In the genomic region with DNA sequence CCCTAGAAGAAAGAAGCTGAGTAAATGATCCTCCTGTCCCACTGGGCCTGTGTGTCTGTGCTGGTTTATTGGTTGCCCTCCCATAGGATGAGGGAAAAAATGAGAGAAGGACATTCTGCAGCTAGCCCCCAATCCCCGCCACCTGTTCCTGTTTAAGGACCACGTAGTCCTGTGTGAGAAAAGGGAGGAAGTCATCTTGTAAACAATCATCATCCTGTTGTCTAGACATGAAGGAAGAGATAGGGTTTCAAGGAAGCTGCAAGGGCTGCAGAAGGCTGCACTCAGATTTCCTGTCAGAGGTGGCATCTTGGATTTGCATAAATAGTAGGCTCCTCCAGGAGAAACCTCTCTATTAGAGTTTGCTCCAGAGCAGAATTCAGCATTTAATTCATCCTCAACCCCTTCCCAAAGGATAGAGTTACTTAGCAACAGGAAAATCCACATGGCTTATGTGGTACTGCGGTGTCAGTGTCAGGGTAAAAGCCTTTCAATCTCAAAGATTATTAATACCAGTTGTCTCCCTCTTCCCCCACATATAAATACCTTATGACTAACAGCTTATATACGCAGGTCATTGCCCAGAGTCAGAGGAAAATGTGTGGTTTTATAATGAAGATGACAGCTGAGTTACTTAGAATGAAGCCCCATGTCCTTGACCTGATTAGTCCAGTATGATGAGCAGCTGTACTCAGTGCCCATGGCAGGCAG, we compare ENCODE assay signal across 8 cellular contexts. TPM values are rescaled to one million over a fixed set of nuclear protein-coding genes. Genes with fewer than 3 reads are reported as not detected.
DNase-seq lines count a peak whose midpoint lies in the region; ATAC-seq and TF ChIP-seq lines count a peak whose summit lies in the region.

No MANE protein-coding gene starts in this region.

- H3K9me3 ChIP-seq in heart right ventricle (no peaks in the 10 kb centered on the region), right cardiac atrium (ENCODE audit: control insufficient read depth, low read length) (no peaks in the 10 kb centered on the region)

- H3K27ac ChIP-seq in foreskin keratinocyte: no peak overlapping the region
- no peak overlapping the region for H3K27ac ChIP-seq in heart right ventricle
- no peak overlapping the region for H3K27ac ChIP-seq in right cardiac atrium (ENCODE audit: low read length)

- CTCF ChIA-PET in activated CD4-positive, alpha-beta memory T cell treated with anti-CD3 and anti-CD28 coated beads, Interleukin-2, amount 10 ng/mL, durations not matched to agents 7 days and 5 days (lab: Charles Lee): interaction anchor here (0.6 to 1.5 kb wide), 2 partner anchors 13 to 31 kb away, joined by 3 read pairs; no protein-coding TSS in a partner anchor

- POLR2A ChIA-PET in activated CD4-positive, alpha-beta memory T cell treated with anti-CD3 and anti-CD28 coated beads, Interleukin-2, amount 10 ng/mL, durations not matched to agents 7 days and 5 days (lab: Charles Lee): interaction anchor here (0.5 to 4.1 kb wide), 10 partner anchors 10 to 149 kb away, joined by 3 to 24 read pairs (median 4); partner anchors contain the start of genes MZB1, SMIM33 and STING1

- H3K36me3 ChIP-seq in heart right ventricle: peaks cover 0 to 18% (median 0%) of the 10 kb centered on the region in 9 donors

- H3K9me3 Mint-ChIP-seq in activated CD4-positive, alpha-beta memory T cell treated with anti-CD3 and anti-CD28 coated beads, Interleukin-2, amount 10 ng/mL, durations not matched to agents 7 days and 5 days: no peaks in the 10 kb centered on the region

- no peak overlapping the region for H3K4me3 Mint-ChIP-seq in activated CD4-positive, alpha-beta memory T cell treated with anti-CD3 and anti-CD28 coated beads, Interleukin-2, amount 10 ng/mL, durations not matched to agents 7 days and 5 days

- intact Hi-C loops in Right ventricle myocardium superior (cut with DNase I) (no loop called here), heart right ventricle (cut with DNase I) (no loop called here), right cardiac atrium (cut with DNase I) (no loop called here)

- H3K4me1 ChIP-seq in foreskin keratinocyte: peaks cover 35% of the 10 kb centered on the region
- peaks cover 0 to 25% (median 10%) of the 10 kb centered on the region in 9 donors for H3K4me1 ChIP-seq in heart right ventricle
- H3K4me1 ChIP-seq in right cardiac atrium (ENCODE audit: control insufficient read depth, insufficient read depth, low read length): peaks cover 2% of the 10 kb centered on the region

- H3K27ac Mint-ChIP-seq in activated CD4-positive, alpha-beta memory T cell treated with anti-CD3 and anti-CD28 coated beads, Interleukin-2, amount 10 ng/mL, durations not matched to agents 7 days and 5 days: peak overlapping the region; percentile 86

- no peak for TF ChIP-seq CTCF in foreskin keratinocyte (conservative IDR thresholded peaks at IDR 0.05)
- TF ChIP-seq CTCF in heart right ventricle (IDR thresholded peaks at IDR 0.05): no peak

- H3K36me3 Mint-ChIP-seq in activated CD4-positive, alpha-beta memory T cell treated with anti-CD3 and anti-CD28 coated beads, Interleukin-2, amount 10 ng/mL, durations not matched to agents 7 days and 5 days (ENCODE audit: low read depth): peaks cover 5% of the 10 kb centered on the region

- peaks cover 86% of the 10 kb centered on the region for H3K4me1 Mint-ChIP-seq in activated CD4-positive, alpha-beta memory T cell treated with anti-CD3 and anti-CD28 coated beads, Interleukin-2, amount 10 ng/mL, durations not matched to agents 7 days and 5 days

- H3K4me3 ChIP-seq in heart right ventricle (no peak overlapping the region), right cardiac atrium (ENCODE audit: low read length) (no peak overlapping the region)

- 67 to 81% methylated on average over 4 of the region's 4 CpGs for WGBS in heart right ventricle, 2 donors
- 64% methylated on average over 4 of the region's 4 CpGs for WGBS in right cardiac atrium

- ATAC-seq in foreskin keratinocyte (peak; percentile 60), Right ventricle myocardium superior (ENCODE audit: poor library complexity) (no peak), heart right ventricle (no peak), right cardiac atrium (no peak)

- DNase-seq in AG20443 (ENCODE audit: low spot score) (peak; percentile 59), HT1080 (ENCODE audit: low read depth) (peak; percentile 88), foreskin keratinocyte (peak; percentile 64 to 82), Right ventricle myocardium superior (no peak), heart right ventricle (no peak), superior temporal gyrus (ENCODE audit: extremely low spot score) (no peak), right cardiac atrium (no peak)
- no peak for DNase-seq in activated CD4-positive, alpha-beta memory T cell treated with anti-CD3 and anti-CD28 coated beads, Interleukin-2, amount 10 ng/mL, durations not matched to agents 7 days and 5 days

- no peaks in the 10 kb centered on the region for H3K27me3 Mint-ChIP-seq in activated CD4-positive, alpha-beta memory T cell treated with anti-CD3 and anti-CD28 coated beads, Interleukin-2, amount 10 ng/mL, durations not matched to agents 7 days and 5 days

- H3K27me3 ChIP-seq in foreskin keratinocyte (no peaks in the 10 kb centered on the region), heart right ventricle (no peaks in the 10 kb centered on the region), right cardiac atrium (ENCODE audit: control insufficient read depth, insufficient read depth) (no peaks in the 10 kb centered on the region)

RNA-seq across cellular contexts. Expression of gene DNAJC18, which starts 4.6 kb away (rescaled TPM):
- 5.1 and 11.9 TPM in 2 replicates for total RNA-seq in HT1080 (2014; rRNA removed; shearing (Covaris generic))
- polyA plus RNA-seq in HT1080 (2015; cell fraction: cytosol; rRNA removed): 12.7 and 17.5 TPM in 2 replicates
- polyA plus RNA-seq in HT1080 (2015; cell fraction: nucleus; rRNA removed): 14.0 and 16.5 TPM in 2 replicates
- total RNA-seq in activated CD4-positive, alpha-beta memory T cell treated with anti-CD3 and anti-CD28 coated beads, Interleukin-2, amount 10 ng/mL, durations not matched to agents 7 days and 5 days: 10 to 100 TPM; 16.1 to 17.0 TPM
- 5.8 and 9.2 TPM in 2 replicates for total RNA-seq in foreskin keratinocyte
- polyA plus RNA-seq in foreskin keratinocyte: 7.6 and 10.1 TPM in 2 replicates
- 11.5 TPM for total RNA-seq in Right ventricle myocardium superior
- 10 to 100 TPM in 9 of 10 donors, 1 to 10 TPM in 1; 9.5 to 21.1 (median 14.1) TPM for total RNA-seq in heart right ventricle
- 10 to 100 TPM in 1 of 2 donors, 1 to 10 TPM in 1; 3.4 to 12.7 TPM for polyA plus RNA-seq in heart right ventricle
- total RNA-seq in right cardiac atrium: 10 to 100 TPM; 14.0 to 24.9 (median 15.2) TPM
- 5.6 TPM for polyA plus RNA-seq in right cardiac atrium

RNA-seq across cellular contexts. Expression of gene ECSCR, which starts 18.6 kb away (rescaled TPM):
- 53.3 and 67.7 TPM in 2 replicates for total RNA-seq in HT1080 (2014; rRNA removed; shearing (Covaris generic))
- 54.9 and 60.3 TPM in 2 replicates for polyA plus RNA-seq in HT1080 (2015; cell fraction: cytosol; rRNA removed)
- polyA plus RNA-seq in HT1080 (2015; cell fraction: nucleus; rRNA removed): 22.4 and 27.3 TPM in 2 replicates
- 1 to 10 TPM in 1 of 2 experiments, not detected in 1; 1.1 TPM for total RNA-seq in activated CD4-positive, alpha-beta memory T cell treated with anti-CD3 and anti-CD28 coated beads, Interleukin-2, amount 10 ng/mL, durations not matched to agents 7 days and 5 days
- not detected in 2 replicates for total RNA-seq in foreskin keratinocyte
- polyA plus RNA-seq in foreskin keratinocyte: not detected in 2 replicates
- 18.0 TPM for total RNA-seq in Right ventricle myocardium superior
- 10 to 100 TPM; 11.0 to 43.2 (median 17.9) TPM for total RNA-seq in heart right ventricle
- polyA plus RNA-seq in heart right ventricle: 10 to 100 TPM; 24.4 to 64.2 TPM
- 10 to 100 TPM; 19.9 to 38.3 (median 21.2) TPM for total RNA-seq in right cardiac atrium
- polyA plus RNA-seq in right cardiac atrium: 25.3 TPM

RNA-seq across cellular contexts. Expression of gene SMIM33, which starts 26.9 kb away (rescaled TPM):
- total RNA-seq in HT1080 (2014; rRNA removed; shearing (Covaris generic)): not detected in 2 replicates
- not detected in 2 replicates for polyA plus RNA-seq in HT1080 (2015; cell fraction: cytosol; rRNA removed)
- not detected in 2 replicates for polyA plus RNA-seq in HT1080 (2015; cell fraction: nucleus; rRNA removed)
- 1 to 10 TPM; 2.0 to 2.3 TPM for total RNA-seq in activated CD4-positive, alpha-beta memory T cell treated with anti-CD3 and anti-CD28 coated beads, Interleukin-2, amount 10 ng/mL, durations not matched to agents 7 days and 5 days
- total RNA-seq in foreskin keratinocyte (not detected in 2 replicates), Right ventricle myocardium superior (not detected), heart right ventricle (not detected), right cardiac atrium (not detected)
- polyA plus RNA-seq in foreskin keratinocyte (not detected in 2 replicates), heart right ventricle (not detected), right cardiac atrium (not detected)

RNA-seq across cellular contexts. Expression of gene STING1, which starts 38.6 kb away (rescaled TPM):
- total RNA-seq in HT1080 (2014; rRNA removed; shearing (Covaris generic)): 38.7 and 55.8 TPM in 2 replicates
- 60.9 and 62.1 TPM in 2 replicates for polyA plus RNA-seq in HT1080 (2015; cell fraction: cytosol; rRNA removed)
- 133 and 146 TPM in 2 replicates for polyA plus RNA-seq in HT1080 (2015; cell fraction: nucleus; rRNA removed)
- 100 to 1,000 TPM; 277 to 281 TPM for total RNA-seq in activated CD4-positive, alpha-beta memory T cell treated with anti-CD3 and anti-CD28 coated beads, Interleukin-2, amount 10 ng/mL, durations not matched to agents 7 days and 5 days
- 27.2 and 27.4 TPM in 2 replicates for total RNA-seq in foreskin keratinocyte
- polyA plus RNA-seq in foreskin keratinocyte: 32.6 and 33.2 TPM in 2 replicates
- 39.0 TPM for total RNA-seq in Right ventricle myocardium superior
- 100 to 1,000 TPM in 1 of 10 donors, 10 to 100 TPM in 9; 27.2 to 116 (median 55.7) TPM for total RNA-seq in heart right ventricle
- polyA plus RNA-seq in heart right ventricle: 10 to 100 TPM; 19.7 to 39.6 TPM
- 100 to 1,000 TPM in 1 of 4 donors, 10 to 100 TPM in 3; 79.7 to 125 (median 93.8) TPM for total RNA-seq in right cardiac atrium
- 47.9 TPM for polyA plus RNA-seq in right cardiac atrium

RNA-seq across cellular contexts. Expression of gene SPATA24, which starts 40.0 kb away (rescaled TPM):
- total RNA-seq in HT1080 (2014; rRNA removed; shearing (Covaris generic)): 5.9 and 6.7 TPM in 2 replicates
- polyA plus RNA-seq in HT1080 (2015; cell fraction: cytosol; rRNA removed): 4.9 and 9.9 TPM in 2 replicates
- polyA plus RNA-seq in HT1080 (2015; cell fraction: nucleus; rRNA removed): 5.5 and 9.2 TPM in 2 replicates
- 1 to 10 TPM; 9.4 to 9.5 TPM for total RNA-seq in activated CD4-positive, alpha-beta memory T cell treated with anti-CD3 and anti-CD28 coated beads, Interleukin-2, amount 10 ng/mL, durations not matched to agents 7 days and 5 days
- total RNA-seq in foreskin keratinocyte (2.8 and 3.8 TPM in 2 replicates), Right ventricle myocardium superior (17.1 TPM), heart right ventricle (10 to 100 TPM; 11.8 to 24.8 (median 16.5) TPM), right cardiac atrium (10 to 100 TPM in 3 of 4 donors, 1 to 10 TPM in 1; 9.8 to 25.4 (median 14.4) TPM)
- polyA plus RNA-seq in foreskin keratinocyte (5.3 and 5.7 TPM in 2 replicates), heart right ventricle (10 to 100 TPM; 14.8 to 37.5 TPM), right cardiac atrium (34.6 TPM)

Comparison
In these comparisons a context has a peak if more than half of its experiments do, and no peak if none do; other contexts are left out.
1. DNase-seq: peak in AG20443 (single experiment), HT1080 (single experiment) and foreskin keratinocyte (2 of 2); none in activated CD4-positive, alpha-beta memory T cell treated with anti-CD3 and anti-CD28 coated beads, Interleukin-2, amount 10 ng/mL, durations not matched to agents 7 days and 5 days (single experiment), Right ventricle myocardium superior (single experiment), heart right ventricle (0 of 2), superior temporal gyrus (single experiment) and right cardiac atrium (0 of 3).